In genomic region chr4:1746265-1746691, GRCh38 we compare ENCODE assay signal across 9 cellular contexts. TPM values are rescaled to one million over a fixed set of nuclear protein-coding genes. Genes with fewer than 3 reads are reported as not detected.
A peak's percentile ranks its signal among the peaks of the same experiment; 100 is the strongest.
DNase-seq lines count a peak whose midpoint lies in the region; ATAC-seq and TF ChIP-seq lines count a peak whose summit lies in the region.
"Had no signal": no experiment of that assay in that cellular context is flagged by ENCODE, and none has a peak within 500 bp of the region (broad histone marks: within the 10 kb centered on the region; RNA-seq: fewer than 3 reads in every experiment).

No MANE protein-coding gene starts in this region.

- POLR2A ChIA-PET in AG04450 (lab: Yijun Ruan, JAX) (no interaction called here), WTC11 (lab: Charles Lee) (no interaction called here)

- H3K9me3 ChIP-seq in AG04450 (ENCODE audit: control insufficient read depth, insufficient read depth, low read length) (no peaks in the 10 kb centered on the region; the same call in 1 of the 2 replicates), breast epithelium (no peaks in the 10 kb centered on the region)

- CTCF ChIA-PET in AG04450 (lab: Charles Lee) (interaction anchor here (1.2 to 3.1 kb wide), 6 partner anchors 63 to 182 kb away, joined by 4 to 33 read pairs (median 24); no protein-coding TSS in a partner anchor), WTC11 (lab: Charles Lee) (interaction anchor here (1.4 to 4.1 kb wide), 4 partner anchors 13 to 53 kb away, joined by 4 to 115 read pairs (median 53); partner anchors contain the start of gene FGFR3)

- H3K4me3 Mint-ChIP-seq in WTC11: no peak overlapping the region

- peak; percentile 61 for ATAC-seq in GM19395 (IDR thresholded peaks at IDR 0.05; ENCODE audit: unreplicated experiment)
- peak; percentile 87 for ATAC-seq in WTC11
- ATAC-seq in left colon: peak; percentile 67

- no peaks in the 10 kb centered on the region for H3K36me3 ChIP-seq in breast epithelium

- H3K4me3 ChIP-seq in AG04450 (ENCODE audit: low read depth, low read length) (no peak overlapping the region), breast epithelium (no peak overlapping the region)
- H3K4me3 ChIP-seq: skin epidermis had no signal

- DNase-seq in AG04450 (ENCODE audit: low read depth, low spot score) (no peak), NCI-H1105 treated with DMSO at 0.1 percent for 48 hours (lab: John Stamatoyannopoulos, UW) (peak; percentile 26), WTC11 (ENCODE audit: low spot score) (peak; percentile 98), breast epithelium (ENCODE audit: low spot score in 2 of 2) (peak; percentile 44 to 70), left colon (peak; percentile 54 to 81), amniotic stem cell (lab: John Stamatoyannopoulos, UW) (no peak)
- DNase-seq in stimulated activated CD4-positive, alpha-beta T cell treated with anti-CD3 and anti-CD28 coated beads, TNF-alpha, amount 100 ng/mL, for 4 hours (ENCODE audit: low read depth in 3 of 3): peak; percentile 55 to 62 (median 60)

- H3K27ac ChIP-seq in AG04450 (ENCODE audit: low read depth, low read length) (no peak overlapping the region), breast epithelium (no peak overlapping the region)
- H3K27ac ChIP-seq: skin epidermis had no signal

- peaks cover 31% of the 10 kb centered on the region for H3K36me3 Mint-ChIP-seq in WTC11

- intact Hi-C loops in breast epithelium (cut with DNase I; ENCODE audit: low total_unique reads): loop anchor here (5.0 kb wide), 1 partner anchor 66 kb away; no protein-coding TSS in a partner anchor
- intact Hi-C loops in left colon (cut with DNase I, micrococcal nuclease): loop anchor here (5.0 kb wide), 2 partner anchors 61 to 66 kb away; no protein-coding TSS in a partner anchor

- no peak for TF ChIP-seq POLR2A in breast epithelium (IDR thresholded peaks at IDR 0.05)

- H3K4me1 Mint-ChIP-seq in WTC11: no peaks in the 10 kb centered on the region

- TF ChIP-seq CTCF in AG04450 (IDR thresholded peaks at IDR 0.05; ENCODE audit: low read depth, low read length) (peak; percentile 86), WTC11 (IDR thresholded peaks at IDR 0.05) (peak; percentile 88), breast epithelium (IDR thresholded peaks at IDR 0.05) (peak; percentile 30 to 68 (median 67))

- H3K27me3 Mint-ChIP-seq in WTC11 (ENCODE audit: low read depth): peaks cover 2% of the 10 kb centered on the region; the same call in 1 of the 2 replicates

- H3K4me1 ChIP-seq in breast epithelium: no peaks in the 10 kb centered on the region

- no peaks in the 10 kb centered on the region for H3K9me3 Mint-ChIP-seq in WTC11

- H3K27ac Mint-ChIP-seq in WTC11: no peak overlapping the region

- H3K27me3 ChIP-seq in AG04450 (ENCODE audit: control insufficient read depth, insufficient read depth, low read length) (no peaks in the 10 kb centered on the region), breast epithelium (no peaks in the 10 kb centered on the region)

TF ChIP-seq in WTC11, 78 proteins besides CTCF, POLR2A, EP300 and RAD21 (continues in another document):
- no peak for TF ChIP-seq ZNF219 (CRISPR knock-in tag; IDR thresholded peaks at IDR 0.05; ENCODE audit: borderline replicate concordance)
- TF ChIP-seq FOXK1 (CRISPR knock-in tag; IDR thresholded peaks at IDR 0.05): peak; percentile 43; the same call in 1 of the 2 replicates
- TF ChIP-seq FOXP1 (CRISPR knock-in tag; IDR thresholded peaks at IDR 0.05; ENCODE audit: borderline replicate concordance): no peak
- peak; percentile 75 for TF ChIP-seq MAX (CRISPR knock-in tag; IDR thresholded peaks at IDR 0.05)
- TF ChIP-seq GABPB1 (CRISPR knock-in tag; IDR thresholded peaks at IDR 0.05): 0 out of 2 replicates have a peak, but pooled peaks have one; percentile 18
- peak; percentile 71 for TF ChIP-seq SP1 (CRISPR knock-in tag; conservative IDR thresholded peaks at IDR 0.05)
- 0 out of 2 replicates have a peak, but pooled peaks have one; percentile 62 for TF ChIP-seq ARID4B (CRISPR knock-in tag; IDR thresholded peaks at IDR 0.05; ENCODE audit: borderline replicate concordance)
- peak; percentile 47; the same call in 1 of the 2 replicates for TF ChIP-seq NFATC4 (CRISPR knock-in tag; IDR thresholded peaks at IDR 0.05)
- TF ChIP-seq ETV6 (CRISPR knock-in tag; IDR thresholded peaks at IDR 0.05): peak; percentile 40; the same call in 1 of the 2 replicates
- TF ChIP-seq ZNF423 (CRISPR knock-in tag; IDR thresholded peaks at IDR 0.05): peak; percentile 72
- peak; percentile 17; the same call in 1 of the 2 replicates for TF ChIP-seq ZNF121 (CRISPR knock-in tag; IDR thresholded peaks at IDR 0.05)
- TF ChIP-seq, protein P1, sequence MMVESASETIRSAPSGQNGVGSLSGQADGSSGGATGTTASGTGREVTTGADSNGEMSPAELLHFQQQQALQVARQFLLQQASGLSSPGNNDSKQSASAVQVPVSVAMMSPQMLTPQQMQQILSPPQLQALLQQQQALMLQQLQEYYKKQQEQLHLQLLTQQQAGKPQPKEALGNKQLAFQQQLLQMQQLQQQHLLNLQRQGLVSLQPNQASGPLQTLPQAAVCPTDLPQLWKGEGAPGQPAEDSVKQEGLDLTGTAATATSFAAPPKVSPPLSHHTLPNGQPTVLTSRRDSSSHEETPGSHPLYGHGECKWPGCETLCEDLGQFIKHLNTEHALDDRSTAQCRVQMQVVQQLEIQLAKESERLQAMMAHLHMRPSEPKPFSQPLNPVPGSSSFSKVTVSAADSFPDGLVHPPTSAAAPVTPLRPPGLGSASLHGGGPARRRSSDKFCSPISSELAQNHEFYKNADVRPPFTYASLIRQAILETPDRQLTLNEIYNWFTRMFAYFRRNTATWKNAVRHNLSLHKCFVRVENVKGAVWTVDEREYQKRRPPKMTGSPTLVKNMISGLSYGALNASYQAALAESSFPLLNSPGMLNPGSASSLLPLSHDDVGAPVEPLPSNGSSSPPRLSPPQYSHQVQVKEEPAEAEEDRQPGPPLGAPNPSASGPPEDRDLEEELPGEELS (CRISPR knock-in tag; IDR thresholded peaks at IDR 0.05): 0 out of 2 replicates have a peak, but pooled peaks have one; percentile 66

RNA-seq across cellular contexts. Expression of gene TACC3, which starts 25.0 kb away (rescaled TPM):
- polyA plus RNA-seq in AG04450 (2011; rRNA removed): 7.0 and 8.5 TPM in 2 replicates
- 5.3 and 8.8 TPM in 2 replicates for polyA minus RNA-seq in AG04450 (2011; rRNA and poly(A)+ RNA removed)
- total RNA-seq in WTC11 (2021) (161 to 207 TPM (median 165 TPM) in 3 replicates), breast epithelium (1 to 10 TPM; 4.1 to 7.8 (median 4.9) TPM), left colon (10 to 100 TPM in 1 of 2 donors, 1 to 10 TPM in 1; 8.9 to 18.3 TPM)

RNA-seq across cellular contexts. Expression of gene TMEM129, which starts 25.2 kb away (rescaled TPM):
- 13.1 and 20.8 TPM in 2 replicates for polyA plus RNA-seq in AG04450 (2011; rRNA removed)
- polyA minus RNA-seq in AG04450 (2011; rRNA and poly(A)+ RNA removed): 7.5 and 12.2 TPM in 2 replicates
- total RNA-seq in WTC11 (2021) (44.2 to 54.9 TPM (median 48.7 TPM) in 3 replicates), breast epithelium (10 to 100 TPM; 40.5 to 47.3 (median 41.6) TPM), left colon (10 to 100 TPM; 51.1 to 60.3 TPM)

RNA-seq across cellular contexts. Expression of gene SLBP, which starts 34.2 kb away (rescaled TPM):
- polyA plus RNA-seq in AG04450 (2011; rRNA removed): 56.3 and 72.0 TPM in 2 replicates
- polyA minus RNA-seq in AG04450 (2011; rRNA and poly(A)+ RNA removed): 23.9 and 28.1 TPM in 2 replicates
- 36.4 to 40.2 TPM (median 36.9 TPM) in 3 replicates for total RNA-seq in WTC11 (2021)
- 10 to 100 TPM; 45.1 to 52.0 (median 45.6) TPM for total RNA-seq in breast epithelium
- 10 to 100 TPM; 23.3 to 27.3 TPM for total RNA-seq in left colon

RNA-seq across cellular contexts. Expression of gene FGFR3, which starts 46.8 kb away (rescaled TPM):
- 0.06 and 0.21 TPM in 2 replicates for polyA plus RNA-seq in AG04450 (2011; rRNA removed)
- polyA minus RNA-seq in AG04450 (2011; rRNA and poly(A)+ RNA removed): 0.39 TPM in 1 of 2 replicates, not detected in the other
- 18.2 to 19.9 TPM (median 19.7 TPM) in 3 replicates for total RNA-seq in WTC11 (2021)
- 1 to 10 TPM in 2 of 3 donors, under 1 TPM in 1; 0.80 to 3.5 (median 2.0) TPM for total RNA-seq in breast epithelium
- total RNA-seq in left colon: 10 to 100 TPM; 46.5 to 57.4 TPM

Comparison
In these comparisons a context has a peak if more than half of its experiments do, and no peak if none do; other contexts are left out.
1. DNase-seq: peak in NCI-H1105 treated with DMSO at 0.1 percent for 48 hours (single experiment), WTC11 (single experiment), breast epithelium (2 of 2), left colon (2 of 2) and stimulated activated CD4-positive, alpha-beta T cell treated with anti-CD3 and anti-CD28 coated beads, TNF-alpha, amount 100 ng/mL, for 4 hours (3 of 3); none in AG04450 (single experiment) and amniotic stem cell (single experiment).
2. Peak in every context shown above with its lines, with median percentiles within 50 percentile points of each other: CTCF ChIP-seq and ATAC-seq.